Comparison of ENCODE assay signal across 25 cellular contexts in genomic region chr9:7968642-7969041, GRCh38.
"Had no signal": no experiment of that assay in that cellular context is flagged by ENCODE, and none has a peak within 500 bp of the region (broad histone marks: within the 10 kb centered on the region; RNA-seq: fewer than 3 reads in every experiment).

No MANE protein-coding gene starts in this region.

- H3K27ac ChIP-seq: stomach, suprapubic skin, testis, thoracic aorta, thyroid gland, tibial artery, tibial nerve, upper lobe of left lung, upper lobe of right lung, uterus, vagina had no signal

- H3K36me3 ChIP-seq: stomach, suprapubic skin, thoracic aorta, thyroid gland, tibial artery, tibial nerve, transverse colon, upper lobe of left lung, upper lobe of right lung, uterus, vagina had no signal

- H3K27me3 ChIP-seq: stomach, suprapubic skin, testis, thyroid gland, tibial artery, tibial nerve, transverse colon, upper lobe of left lung, upper lobe of right lung, uterus, vagina had no signal

- DNase-seq: stimulated activated CD4-positive, alpha-beta T cell treated with anti-CD3 and anti-CD28 coated beads, Interleukin-2, amount 100 ng/mL, for 48 hours; stimulated activated CD4-positive, alpha-beta T cell treated with anti-CD3 and anti-CD28 coated beads, Interleukin-4, amount 100 ng/mL, for 1 hour; stimulated activated CD4-positive, alpha-beta T cell treated with anti-CD3 and anti-CD28 coated beads, Interleukin-4, amount 100 ng/mL, for 24 hours; stimulated activated CD4-positive, alpha-beta T cell treated with anti-CD3 and anti-CD28 coated beads, Interleukin-4, amount 100 ng/mL, for 4 hours; stimulated activated CD8-positive, alpha-beta memory T cell treated with anti-CD3 and anti-CD28 coated beads, Interleukin-4, amount 100 ng/mL, for 48 hours; stimulated activated naive B cell treated with anti-CD40 and anti-IgM and Interleukin-4, amounts not matched to agents 10 μg/mL and 1 μg/mL and 100 μg/mL, for 72 hours; stimulated activated naive CD4-positive, alpha-beta T cell; stimulated activated naive CD4-positive, alpha-beta T cell treated with Interleukin-2 at 50 U/mL for 16 hours; stimulated activated naive CD8-positive, alpha-beta T cell treated with anti-CD3 and anti-CD28 coated beads, Interleukin-15, amount 100 ng/mL, for 72 hours; stimulated activated naive CD8-positive, alpha-beta T cell treated with anti-CD3 and anti-CD28 coated beads, Interleukin-15, Interleukin-2, amounts not matched to agents 100 U/mL and 50 U/mL, for 24 hours; stomach; substantia nigra; testis; tibial artery; upper lobe of left lung; upper lobe of right lung; uterus had no signal

- H3K9me3 ChIP-seq: stomach, suprapubic skin, testis, thoracic aorta, thyroid gland, tibial artery, tibial nerve, transverse colon, upper lobe of left lung, upper lobe of right lung, uterus, vagina had no signal

- H3K4me3 ChIP-seq: stomach, suprapubic skin, testis, thoracic aorta, thyroid gland, tibial artery, tibial nerve, transverse colon, upper lobe of left lung, upper lobe of right lung, uterus, vagina had no signal

- H3K4me1 ChIP-seq: suprapubic skin, testis, thyroid gland, tibial artery, tibial nerve, upper lobe of left lung, upper lobe of right lung, uterus, vagina had no signal

- ATAC-seq: stimulated activated effector memory CD8-positive, alpha-beta T cell treated with anti-CD3 and anti-CD28 coated beads, Interleukin-12 subunit alpha, Interleukin-12 subunit beta, amount 100 ng/mL, for 72 hours; stimulated activated memory B cell treated with anti-CD40 and anti-IgM and Interleukin-4, amounts not matched to agents 10 μg/mL and 1 μg/mL and 100 μg/mL, for 72 hours; stimulated activated naive B cell treated with anti-CD40 and anti-IgM and Interleukin-4, amounts not matched to agents 10 μg/mL and 1 μg/mL and 100 μg/mL, for 72 hours; stimulated activated naive CD8-positive, alpha-beta T cell treated with anti-CD3 and anti-CD28 coated beads, Interleukin-15, amount 100 ng/mL, for 72 hours; stimulated activated naive CD8-positive, alpha-beta T cell treated with anti-CD3 and anti-CD28 coated beads, Interleukin-15, Interleukin-2, amounts not matched to agents 100 U/mL and 50 U/mL, for 24 hours; upper lobe of right lung had no signal
